Comparison of ENCODE assay signal across 16 cellular contexts in the genomic region with DNA sequence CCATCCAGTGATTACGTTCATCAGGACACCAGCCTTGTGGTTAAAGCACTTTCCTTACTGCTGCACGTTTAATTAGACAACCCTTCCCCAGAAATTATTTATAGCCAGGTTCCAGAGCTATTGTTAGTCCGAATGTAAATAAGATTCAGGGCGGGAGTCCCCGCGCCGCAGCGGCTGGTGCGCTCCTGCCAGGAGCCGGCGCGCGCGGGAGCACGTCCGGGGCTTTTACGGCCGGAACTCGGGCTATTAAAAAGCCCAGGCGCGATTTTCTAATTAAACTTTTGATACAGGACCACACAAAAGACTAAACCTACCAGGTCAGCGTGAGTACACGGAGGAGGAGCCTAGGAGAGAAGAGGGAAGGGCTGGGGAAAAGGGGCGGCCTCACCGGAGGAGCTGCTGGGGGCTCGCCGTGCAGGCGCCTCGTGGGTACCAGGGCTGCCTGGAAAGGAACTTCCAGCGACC.
A peak's percentile ranks its signal among the peaks of the same experiment; 100 is the strongest.
DNase-seq lines count a peak whose midpoint lies in the region; ATAC-seq and TF ChIP-seq lines count a peak whose summit lies in the region.
"Had no signal": no experiment of that assay in that cellular context is flagged by ENCODE, and none has a peak within 500 bp of the region (broad histone marks: within the 10 kb centered on the region; RNA-seq: fewer than 3 reads in every experiment).

No MANE protein-coding gene starts in this region.

- H3K27ac ChIP-seq in right cardiac atrium (ENCODE audit: low read length), result no peak overlapping the region
- H3K27ac ChIP-seq in VCaP, result peak overlapping the region; percentile 81
- H3K27ac ChIP-seq: vagina had no signal

- intact Hi-C loops in right cardiac atrium (cut with DNase I), result no loop called here
- intact Hi-C loops in Right ventricle myocardium superior (cut with DNase I), result no loop called here

- DNase-seq in right cardiac atrium, result no peak
- DNase-seq in Right ventricle myocardium superior, result no peak
- peak; percentile 53 for DNase-seq in inferior parietal cortex (ENCODE audit: extremely low spot score)
- DNase-seq in kidney tubule cell (ENCODE audit: low spot score), result no peak
- DNase-seq in NCI-H2171 treated with DMSO at 0.1 percent for 48 hours (lab: John Stamatoyannopoulos, UW), result no peak
- no peak for DNase-seq in HuH-7 (ENCODE audit: low spot score)
- DNase-seq in HEK293T (ENCODE audit: extremely low spot score), result no peak
- DNase-seq: activated CD8-positive, alpha-beta memory T cell treated with anti-CD3 and anti-CD28 coated beads, Interleukin-2, amount 10 ng/mL, durations not matched to agents 7 days and 5 days; activated naive CD8-positive, alpha-beta T cell treated with anti-CD3 and anti-CD28 coated beads for 36 hours; dermis blood vessel endothelial cell; HFFc6; NCI-H446 treated with DMSO at 0.1 percent for 48 hours; SHP77 treated with DMSO at 0.1 percent for 48 hours had no signal

- no peak for TF ChIP-seq CTCF in VCaP (conservative IDR thresholded peaks at IDR 0.05)

- POLR2A ChIA-PET in HEK293T (lab: Yijun Ruan, JAX), result no interaction called here

- CTCF ChIA-PET in HEK293T (lab: Yijun Ruan, JAX), result no interaction called here

- H3K4me3 ChIP-seq in right cardiac atrium (ENCODE audit: low read length), result peak overlapping the region; percentile 39
- H3K4me3 ChIP-seq: K562, vagina had no signal

- H3K4me1 ChIP-seq in right cardiac atrium (ENCODE audit: control insufficient read depth, insufficient read depth, low read length), result no peaks in the 10 kb centered on the region
- H3K4me1 ChIP-seq: vagina had no signal

- no peaks in the 10 kb centered on the region for H3K27me3 ChIP-seq in right cardiac atrium (ENCODE audit: control insufficient read depth, insufficient read depth)
- H3K27me3 ChIP-seq: vagina had no signal

- no peaks in the 10 kb centered on the region for H3K9me3 ChIP-seq in right cardiac atrium (ENCODE audit: control insufficient read depth, low read length)
- H3K9me3 ChIP-seq: vagina had no signal

- 2% methylated on average over 30 of the region's 30 CpGs for WGBS in right cardiac atrium

- ATAC-seq in right cardiac atrium (no peak), Right ventricle myocardium superior (ENCODE audit: poor library complexity) (no peak)
- ATAC-seq: activated CD8-positive, alpha-beta memory T cell treated with anti-CD3 and anti-CD28 coated beads, Interleukin-2, amount 10 ng/mL, durations not matched to agents 7 days and 5 days; K562 had no signal

TF ChIP-seq in HEK293T, 16 proteins besides CTCF, POLR2A, EP300 and RAD21:
- no peak for TF ChIP-seq FOXM1 (IDR thresholded peaks at IDR 0.05; ENCODE audit: borderline replicate concordance)
- TF ChIP-seq FOXA1 (IDR thresholded peaks at IDR 0.05), result no peak
- TF ChIP-seq CTBP1 (IDR thresholded peaks at IDR 0.05; ENCODE audit: borderline replicate concordance), result no peak
- no peak for TF ChIP-seq BHLHE40 (IDR thresholded peaks at IDR 0.05; ENCODE audit: borderline replicate concordance)
- no peak for TF ChIP-seq SUZ12 (IDR thresholded peaks at IDR 0.05)
- TF ChIP-seq FOXK2 (IDR thresholded peaks at IDR 0.05), result no peak
- no peak for TF ChIP-seq TARDBP (IDR thresholded peaks at IDR 0.05)
- TF ChIP-seq ELF4 (IDR thresholded peaks at IDR 0.05), result no peak
- TF ChIP-seq ZNF384 (IDR thresholded peaks at IDR 0.05), result no peak
- no peak for TF ChIP-seq NFRKB (IDR thresholded peaks at IDR 0.05)
- TF ChIP-seq HDGF (IDR thresholded peaks at IDR 0.05; ENCODE audit: borderline replicate concordance), result no peak
- TF ChIP-seq SP1 (IDR thresholded peaks at IDR 0.05), result no peak
- TF ChIP-seq L3MBTL2 (conservative IDR thresholded peaks at IDR 0.05), result no peak
- TF ChIP-seq LEF1 (IDR thresholded peaks at IDR 0.05; ENCODE audit: borderline replicate concordance), result no peak
- TF ChIP-seq, protein P1, sequence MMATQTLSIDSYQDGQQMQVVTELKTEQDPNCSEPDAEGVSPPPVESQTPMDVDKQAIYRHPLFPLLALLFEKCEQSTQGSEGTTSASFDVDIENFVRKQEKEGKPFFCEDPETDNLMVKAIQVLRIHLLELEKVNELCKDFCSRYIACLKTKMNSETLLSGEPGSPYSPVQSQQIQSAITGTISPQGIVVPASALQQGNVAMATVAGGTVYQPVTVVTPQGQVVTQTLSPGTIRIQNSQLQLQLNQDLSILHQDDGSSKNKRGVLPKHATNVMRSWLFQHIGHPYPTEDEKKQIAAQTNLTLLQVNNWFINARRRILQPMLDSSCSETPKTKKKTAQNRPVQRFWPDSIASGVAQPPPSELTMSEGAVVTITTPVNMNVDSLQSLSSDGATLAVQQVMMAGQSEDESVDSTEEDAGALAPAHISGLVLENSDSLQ (IDR thresholded peaks at IDR 0.05), result no peak
- no peak for TF ChIP-seq ARNT (IDR thresholded peaks at IDR 0.05)
